ENCODE assay signal across 14 cellular contexts in the genomic region with DNA sequence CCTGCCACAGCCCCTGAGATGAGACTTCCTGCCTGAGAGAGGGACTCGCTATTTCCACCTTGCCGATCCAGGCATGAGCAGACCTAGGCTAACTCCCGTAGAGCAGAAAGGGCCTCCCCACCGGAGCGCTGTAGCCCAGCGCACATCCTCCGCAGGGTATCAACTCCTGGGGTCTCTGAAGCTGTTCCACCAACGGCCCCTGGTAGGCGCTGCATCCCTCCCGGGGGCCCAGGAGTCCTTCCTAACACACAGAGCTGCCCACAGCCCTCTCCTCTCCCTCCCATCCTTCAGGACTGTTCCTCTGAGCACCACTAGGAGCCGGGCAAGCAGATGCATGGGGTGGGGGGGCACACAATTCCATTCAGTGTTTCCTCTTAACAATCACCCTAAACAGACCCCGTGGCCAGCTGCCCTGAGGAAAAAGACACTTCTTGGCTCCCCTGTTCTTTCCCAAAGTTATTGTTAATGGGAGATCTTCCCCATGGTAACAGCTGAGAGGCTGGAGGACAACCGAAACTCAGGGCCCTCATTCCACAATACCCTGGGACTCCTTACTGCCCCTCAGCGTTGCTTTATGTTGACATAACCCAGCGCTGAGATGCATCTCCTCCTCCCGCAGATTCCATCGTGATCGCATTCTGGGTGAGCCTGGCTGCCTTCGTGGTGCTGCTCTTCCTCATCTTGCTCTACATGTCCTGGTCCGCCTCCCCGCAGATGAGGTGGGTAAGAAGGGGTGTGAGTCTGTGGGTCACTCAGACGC. TPM values are rescaled to one million over a fixed set of nuclear protein-coding genes. Genes with fewer than 3 reads are reported as not detected.
DNase-seq lines count a peak whose midpoint lies in the region; ATAC-seq and TF ChIP-seq lines count a peak whose summit lies in the region.
"Had no signal": no experiment of that assay in that cellular context is flagged by ENCODE, and none has a peak within 500 bp of the region (broad histone marks: within the 10 kb centered on the region; RNA-seq: fewer than 3 reads in every experiment).

No MANE protein-coding gene starts in this region.

- BruUV-seq in A673 (replicated peaks; lab: Mats Ljungman, UMichigan): no TSS peak

- H3K4me3 ChIP-seq in A673 (ENCODE audit: low read depth, low read length, poor library complexity, severe bottlenecking) (no peak overlapping the region), lower lobe of right lung (no peak overlapping the region)
- H3K4me3 ChIP-seq: lung, vagina had no signal

- no peak overlapping the region for H3K4me3 Mint-ChIP-seq in HFFc6
- H3K4me3 Mint-ChIP-seq: activated CD4-positive, alpha-beta T cell treated with anti-CD3 and anti-CD28 coated beads, Interleukin-2, amount 10 ng/mL, durations not matched to agents 7 days and 5 days; central memory CD8-positive, alpha-beta T cell had no signal

- no peak for DNase-seq in A673 (ENCODE audit: low spot score)
- no peak for DNase-seq in HFFc6
- DNase-seq in ecto neural progenitor cell (ENCODE audit: low spot score): peak; percentile 89
- DNase-seq in lower lobe of right lung: no peak
- no peak for DNase-seq in NCI-H2107 treated with DMSO at 0.1 percent for 48 hours (lab: John Stamatoyannopoulos, UW; ENCODE audit: unreplicated experiment)
- no peak for DNase-seq in NK-92 treated with Interleukin-12 subunit alpha and Interleukin-12 subunit beta, amount 100 ng/mL, for 24 hours (lab: John Stamatoyannopoulos, UW)
- DNase-seq in GM10248 (ENCODE audit: extremely low spot score): no peak
- DNase-seq in GM13976 (ENCODE audit: low spot score): no peak
- DNase-seq: activated CD4-positive, alpha-beta T cell treated with anti-CD3 and anti-CD28 coated beads, Interleukin-2, amount 10 ng/mL, durations not matched to agents 7 days and 5 days; stimulated activated CD4-positive, alpha-beta T cell treated with anti-CD3 and anti-CD28 coated beads, Interleukin-2, amount 100 ng/mL, for 24 hours had no signal

- POLR2A ChIA-PET in A673 (lab: Charles Lee; ENCODE audit: low non-redundant PET) (no interaction called here), GM10248 (lab: Yijun Ruan, JAX) (no interaction called here)

- no peaks in the 10 kb centered on the region for H3K4me1 Mint-ChIP-seq in HFFc6 (ENCODE audit: low read depth)
- H3K4me1 Mint-ChIP-seq: activated CD4-positive, alpha-beta T cell treated with anti-CD3 and anti-CD28 coated beads, Interleukin-2, amount 10 ng/mL, durations not matched to agents 7 days and 5 days; central memory CD8-positive, alpha-beta T cell had no signal

- peaks cover 2% of the 10 kb centered on the region; the same call in 1 of the 2 replicates for H3K27me3 Mint-ChIP-seq in HFFc6 (ENCODE audit: insufficient read depth)
- H3K27me3 Mint-ChIP-seq: activated CD4-positive, alpha-beta T cell treated with anti-CD3 and anti-CD28 coated beads, Interleukin-2, amount 10 ng/mL, durations not matched to agents 7 days and 5 days; central memory CD8-positive, alpha-beta T cell had no signal

- 0 out of 2 replicates have a peak, but pooled peaks have one; percentile 20 for TF ChIP-seq CTCF in A673 (conservative IDR thresholded peaks at IDR 0.05; ENCODE audit: low read depth, low read length)
- TF ChIP-seq CTCF in HFFc6 (IDR thresholded peaks at IDR 0.05): peak; percentile 47
- no peak for TF ChIP-seq CTCF in lower lobe of right lung (IDR thresholded peaks at IDR 0.05)
- no peak for TF ChIP-seq CTCF in GM10248 (IDR thresholded peaks at IDR 0.05; ENCODE audit: control extremely low read depth, extremely low read depth, low read depth, missing control alignments)
- no peak for TF ChIP-seq CTCF in GM13976 (IDR thresholded peaks at IDR 0.05; ENCODE audit: borderline replicate concordance, control extremely low read depth, extremely low read depth, insufficient read depth, missing control alignments)

- H3K36me3 Mint-ChIP-seq in HFFc6 (ENCODE audit: low read depth): peaks cover 22% of the 10 kb centered on the region

- peak; percentile 24 to 27 for ATAC-seq in lower lobe of right lung

- H3K27ac ChIP-seq in A673 (ENCODE audit: low read depth, low read length, poor library complexity, severe bottlenecking) (no peak overlapping the region), lower lobe of right lung (no peak overlapping the region)
- H3K27ac ChIP-seq: C4-2B, vagina had no signal

- H3K27ac Mint-ChIP-seq in HFFc6: no peak overlapping the region; the same call in 1 of the 2 replicates
- H3K27ac Mint-ChIP-seq: activated CD4-positive, alpha-beta T cell treated with anti-CD3 and anti-CD28 coated beads, Interleukin-2, amount 10 ng/mL, durations not matched to agents 7 days and 5 days had no signal

- H3K36me3 ChIP-seq in A673 (ENCODE audit: insufficient read depth, low read length, poor library complexity, severe bottlenecking) (peaks cover 2% of the 10 kb centered on the region), lower lobe of right lung (no peaks in the 10 kb centered on the region)
- H3K36me3 ChIP-seq: vagina had no signal

- CTCF ChIA-PET in A673 (lab: Charles Lee) (interaction anchor here (0.6 kb wide), 1 partner anchor 9 kb away, joined by 5 read pairs; no protein-coding TSS in a partner anchor), GM10248 (lab: Yijun Ruan, JAX) (no interaction called here)

- H3K27me3 ChIP-seq in A673 (replicated peaks; ENCODE audit: insufficient read depth, low read depth, low read length, poor library complexity) (no peaks in the 10 kb centered on the region), lower lobe of right lung (ENCODE audit: low read depth) (no peaks in the 10 kb centered on the region)
- H3K27me3 ChIP-seq: vagina had no signal

- H3K9me3 ChIP-seq in A673 (ENCODE audit: low read depth, low read length, poor library complexity, severe bottlenecking) (no peaks in the 10 kb centered on the region), lower lobe of right lung (no peaks in the 10 kb centered on the region)
- H3K9me3 ChIP-seq: vagina had no signal

- intact Hi-C loops in A673 (cut with micrococcal nuclease; ENCODE audit: unreplicated experiment): no loop called here
- intact Hi-C loops in lower lobe of right lung (cut with DNase I): no loop called here

- in situ Hi-C loops in GM13976 (cut with MboI; ENCODE audit: low sequenced_read_pairs, unreplicated experiment): no loop called here

- H3K9me3 Mint-ChIP-seq in HFFc6: no peaks in the 10 kb centered on the region
- H3K9me3 Mint-ChIP-seq: activated CD4-positive, alpha-beta T cell treated with anti-CD3 and anti-CD28 coated beads, Interleukin-2, amount 10 ng/mL, durations not matched to agents 7 days and 5 days; central memory CD8-positive, alpha-beta T cell had no signal

- H3K4me1 ChIP-seq in A673 (ENCODE audit: insufficient read depth, low read length, poor library complexity, severe bottlenecking) (no peaks in the 10 kb centered on the region), lower lobe of right lung (no peaks in the 10 kb centered on the region)
- H3K4me1 ChIP-seq: vagina had no signal

RNA-seq across cellular contexts. Expression of gene MRAP, which starts 7.5 kb away (rescaled TPM):
- total RNA-seq in A673 (2021) (not detected in 2 replicates), lower lobe of right lung (not detected)
- total RNA-seq in HFFc6 (2021; fragmentation: NEBNext Ultra II Directional; extraction: Animal tissue kit (Norgen Biotek cat#: 25700)): not detected
- total RNA-seq: activated CD4-positive, alpha-beta T cell treated with anti-CD3 and anti-CD28 coated beads, Interleukin-2, amount 10 ng/mL, durations not matched to agents 7 days and 5 days had no signal

RNA-seq across cellular contexts. Expression of gene MIS18A, which starts 27.4 kb away (rescaled TPM):
- 38.9 and 40.1 TPM in 2 replicates for total RNA-seq in A673 (2021)
- 10 to 100 TPM in 5 of 6 experiments, 1 to 10 TPM in 1; 8.6 to 17.4 (median 14.9) TPM for total RNA-seq in HFFc6 (2021; fragmentation: NEBNext Ultra II Directional; extraction: Animal tissue kit (Norgen Biotek cat#: 25700))
- total RNA-seq in lower lobe of right lung: 4.7 TPM

Comparison
In these comparisons a context has a peak if more than half of its experiments do, and no peak if none do; other contexts are left out.
1. CTCF ChIP-seq: peak in A673 (single experiment) and HFFc6 (single experiment); none in lower lobe of right lung (single experiment), GM10248 (single experiment) and GM13976 (single experiment).